ENCODE assay signal across 1 cellular context in genomic region chr3:37713820-37714204, GRCh38.
TF ChIP-seq lines count a peak whose summit lies in the region.

No MANE protein-coding gene starts in this region.

TF ChIP-seq in H1, 55 proteins besides CTCF, POLR2A, EP300 and RAD21 (continued from another document):
- TF ChIP-seq BCL11A (IDR thresholded peaks at IDR 0.05; ENCODE audit: low read depth in 2 of 2, low read length in 2 of 2): no peak
- TF ChIP-seq CHD7 (IDR thresholded peaks at IDR 0.05; ENCODE audit: insufficient replicate concordance, low read length): no peak
- no peak for TF ChIP-seq KDM5A (IDR thresholded peaks at IDR 0.05; ENCODE audit: low read length)
- TF ChIP-seq FOSL1 (IDR thresholded peaks at IDR 0.05; ENCODE audit: insufficient read depth, low read depth, low read length): no peak
- TF ChIP-seq PHF8 (conservative IDR thresholded peaks at IDR 0.05; ENCODE audit: low read depth, low read length): no peak
- no peak for TF ChIP-seq CBX5 (IDR thresholded peaks at IDR 0.05; ENCODE audit: low read depth, low read length)
- TF ChIP-seq SP2 (IDR thresholded peaks at IDR 0.05; ENCODE audit: low read length): no peak
- no peak for TF ChIP-seq GABPA (IDR thresholded peaks at IDR 0.05; ENCODE audit: borderline replicate concordance, insufficient read depth, low read length)
- TF ChIP-seq GTF2F1 (IDR thresholded peaks at IDR 0.05; ENCODE audit: borderline replicate concordance, low read depth, low read length): no peak
- TF ChIP-seq SP4 (IDR thresholded peaks at IDR 0.05; ENCODE audit: low read length): no peak
- TF ChIP-seq RFX5 (IDR thresholded peaks at IDR 0.05; ENCODE audit: borderline replicate concordance, low read depth, low read length): no peak
